In the genomic region with DNA sequence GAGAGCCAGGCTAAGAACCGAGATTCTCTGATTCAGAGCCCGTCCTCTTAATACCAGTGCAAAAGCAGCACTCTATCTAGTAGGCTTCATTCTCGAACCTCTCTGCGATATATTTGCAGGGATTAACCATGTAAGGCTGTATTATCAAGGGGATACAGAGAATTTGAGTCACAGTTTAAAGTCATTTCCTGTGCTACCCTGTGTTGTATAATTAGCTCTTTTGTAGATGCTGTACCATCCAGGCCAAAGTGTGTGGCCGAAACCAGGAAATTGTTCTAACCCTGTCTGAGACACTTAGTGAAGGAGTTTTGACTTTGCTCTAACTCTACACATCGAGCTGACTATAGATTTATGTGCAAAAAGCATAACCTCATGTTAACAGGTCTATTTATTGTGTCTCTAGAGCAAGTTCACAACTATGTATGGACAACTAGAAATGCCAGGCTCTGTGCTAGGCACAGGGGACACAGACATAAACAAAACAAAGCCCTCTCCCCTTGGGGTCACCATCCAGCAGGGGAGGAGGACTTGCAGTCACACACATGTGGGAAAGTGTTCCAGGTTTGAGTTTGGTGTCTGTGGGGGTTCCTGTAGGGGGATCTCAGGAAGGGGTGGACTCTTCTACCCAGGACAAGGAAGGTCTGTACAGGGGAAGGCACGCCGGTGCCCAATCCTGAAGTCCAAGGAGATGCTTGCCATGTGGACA, we compare ENCODE assay signal across 8 cellular contexts.
DNase-seq lines count a peak whose midpoint lies in the region; ATAC-seq and TF ChIP-seq lines count a peak whose summit lies in the region.

No MANE protein-coding gene starts in this region.

- TF ChIP-seq CTCF in AG10803 (conservative IDR thresholded peaks at IDR 0.05; ENCODE audit: low read length) (no peak), nephron (IDR thresholded peaks at IDR 0.05; ENCODE audit: unreplicated experiment in 3 of 3) (no peak)

- ATAC-seq in GM19452 (IDR thresholded peaks at IDR 0.05; ENCODE audit: unreplicated experiment) (peak; percentile 60), HG03469 (IDR thresholded peaks at IDR 0.05; ENCODE audit: unreplicated experiment) (peak; percentile 53)
- ATAC-seq in activated naive CD8-positive, alpha-beta T cell treated with anti-CD3 and anti-CD28 coated beads, Interleukin-2, amount 50 U/mL, for 24 hours = peak; percentile 81

- H3K36me3 Mint-ChIP-seq in activated naive CD8-positive, alpha-beta T cell treated with anti-CD3 and anti-CD28 coated beads, Interleukin-2, amount 50 U/mL, for 24 hours (ENCODE audit: low read depth) = peaks cover 60% of the 10 kb centered on the region
- peaks cover 34% of the 10 kb centered on the region for H3K36me3 Mint-ChIP-seq in nephron (ENCODE audit: low read depth)

- H3K4me3 Mint-ChIP-seq in activated naive CD8-positive, alpha-beta T cell treated with anti-CD3 and anti-CD28 coated beads, Interleukin-2, amount 50 U/mL, for 24 hours = peak overlapping the region; percentile 68
- H3K4me3 Mint-ChIP-seq in nephron = no peak overlapping the region

- H3K9me3 Mint-ChIP-seq in activated naive CD8-positive, alpha-beta T cell treated with anti-CD3 and anti-CD28 coated beads, Interleukin-2, amount 50 U/mL, for 24 hours = peaks cover 12% of the 10 kb centered on the region
- H3K9me3 Mint-ChIP-seq in nephron = no peaks in the 10 kb centered on the region

- peak overlapping the region; percentile 94 for H3K27ac Mint-ChIP-seq in activated naive CD8-positive, alpha-beta T cell treated with anti-CD3 and anti-CD28 coated beads, Interleukin-2, amount 50 U/mL, for 24 hours
- H3K27ac Mint-ChIP-seq in nephron = peak overlapping the region; percentile 93 to 97 (median 96)

- peaks cover 97% of the 10 kb centered on the region for H3K4me1 Mint-ChIP-seq in activated naive CD8-positive, alpha-beta T cell treated with anti-CD3 and anti-CD28 coated beads, Interleukin-2, amount 50 U/mL, for 24 hours
- H3K4me1 Mint-ChIP-seq in nephron = peaks cover 65% of the 10 kb centered on the region

- DNase-seq in AG10803 (ENCODE audit: low read depth) = peak; percentile 16
- DNase-seq in activated naive CD8-positive, alpha-beta T cell treated with anti-CD3 and anti-CD28 coated beads, Interleukin-2, amount 50 U/mL, for 24 hours = no peak
- DNase-seq in T1000 (lab: John Stamatoyannopoulos, UW) = no peak
- DNase-seq in NCI-H146 treated with DMSO at 0.1 percent for 48 hours (lab: John Stamatoyannopoulos, UW; ENCODE audit: unreplicated experiment) = no peak
- DNase-seq in NCI-H1436 treated with DMSO at 0.1 percent for 48 hours (lab: John Stamatoyannopoulos, UW) = no peak

- H3K27me3 Mint-ChIP-seq in activated naive CD8-positive, alpha-beta T cell treated with anti-CD3 and anti-CD28 coated beads, Interleukin-2, amount 50 U/mL, for 24 hours = peaks cover 3% of the 10 kb centered on the region
- no peaks in the 10 kb centered on the region for H3K27me3 Mint-ChIP-seq in nephron (ENCODE audit: low read depth)

- no peak overlapping the region for H3K4me3 ChIP-seq in AG10803 (ENCODE audit: low read length)
